ENCODE assay signal across 2 cellular contexts in the genomic region with DNA sequence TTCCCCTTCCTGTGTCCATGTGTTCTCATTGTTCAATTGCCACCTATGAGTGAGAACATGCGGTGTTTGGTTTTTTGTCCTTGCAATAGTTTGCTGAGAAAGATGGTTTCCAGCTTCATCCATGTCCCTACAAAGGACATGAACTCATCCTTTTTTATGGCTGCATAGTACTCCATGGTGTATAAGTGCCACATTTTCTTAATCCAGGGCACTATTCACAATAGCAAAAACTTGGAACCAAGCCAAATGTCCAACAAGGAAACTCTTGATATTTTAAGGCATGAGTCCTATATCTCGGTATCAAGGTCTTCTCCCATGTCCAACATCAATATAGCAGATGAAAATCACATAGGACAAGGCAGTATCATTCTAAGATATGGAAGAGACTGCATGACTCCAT.
A peak's percentile ranks its signal among the peaks of the same experiment; 100 is the strongest.
DNase-seq lines count a peak whose midpoint lies in the region; ATAC-seq, FAIRE-seq and TF ChIP-seq lines count a peak whose summit lies in the region.
"Not testable (repeated sequence)": the region's sequence is repeated elsewhere in the genome, so short reads cannot be mapped to it uniquely, and the experiment has no call there.

No MANE protein-coding gene starts in this region.

- intact Hi-C loops in K562 (cut with micrococcal nuclease), result not testable (repeated sequence)

- not testable (repeated sequence) for H4K20me1 ChIP-seq in K562 (replicated peaks; ENCODE audit: control insufficient read depth, insufficient read depth, low read length)

- not testable (repeated sequence) for TF ChIP-seq POLR2A in K562 (conservative IDR thresholded peaks at IDR 0.05)

- not testable (repeated sequence) for H3K4me1 ChIP-seq in HEK293 (ENCODE audit: control insufficient read depth, insufficient read depth, low read length); K562 (replicated peaks in 1 of 2; ENCODE audit: control insufficient read depth in 2 of 2, insufficient read depth in 2 of 2, low read length in 2 of 2)

- not testable (repeated sequence) for FAIRE-seq in K562 (lab: Jason Lieb, UNC)

- H3K36me3 ChIP-seq in HEK293 (ENCODE audit: control insufficient read depth in 2 of 2, insufficient read depth in 1 of 2, low read length in 2 of 2); K562 (ENCODE audit: control insufficient read depth, insufficient read depth, low read length): not testable (repeated sequence)

- not testable (repeated sequence) for H3K79me2 ChIP-seq in K562 (ENCODE audit: control insufficient read depth, insufficient read depth, low read length)

- TF ChIP-seq EP300 in K562 (IDR thresholded peaks at IDR 0.05; ENCODE audit: low read length), result not testable (repeated sequence)

- TF ChIP-seq CTCF in HEK293 (tag by site-specific recombination; IDR thresholded peaks at IDR 0.05); K562 (IDR thresholded peaks at IDR 0.05 in 2 of 3, conservative IDR thresholded peaks at IDR 0.05 in 1 of 3; ENCODE audit: insufficient read depth in 2 of 3, low read depth in 1 of 3, low read length in 3 of 3): not testable (repeated sequence)

- 9% methylated on average over 2 of the region's 2 CpGs for WGBS in K562 (ENCODE audit: insufficient coverage, low coverage, missing lambda C conversion rate)

- not testable (repeated sequence) for H3K9me1 ChIP-seq in K562 (ENCODE audit: control insufficient read depth, insufficient read depth, low read length)

- H3K27me3 ChIP-seq in K562 (ENCODE audit: control insufficient read depth in 2 of 2, insufficient read depth in 2 of 2, low read length in 2 of 2), result not testable (repeated sequence)

- not testable (repeated sequence) for BruUV-seq in K562 (replicated peaks; lab: Mats Ljungman, UMichigan)

- in situ Hi-C loops in K562 (cut with MboI), result not testable (repeated sequence)

- H2AFZ ChIP-seq in K562 (ENCODE audit: low read depth, low read length), result not testable (repeated sequence)

- POLR2A ChIA-PET in HEK293 (lab: Yijun Ruan, JAX); K562 (lab: Yijun Ruan, JAX): not testable (repeated sequence)

- not testable (repeated sequence) for H3K9me3 ChIP-seq in HEK293 (ENCODE audit: control insufficient read depth, insufficient read depth, low read depth, low read length); K562 (replicated peaks; ENCODE audit: control insufficient read depth, insufficient read depth, low read depth, low read length)

- not testable (repeated sequence) for H3K27ac ChIP-seq in HEK293 (ENCODE audit: extremely low read depth, low read depth, low read length); K562 (ENCODE audit: extremely low read depth, low read depth, low read length)

- not testable (repeated sequence) for ATAC-seq in K562

- TF ChIP-seq RAD21 in K562 (CRISPR knock-in tag; conservative IDR thresholded peaks at IDR 0.05 in 1 of 2, IDR thresholded peaks at IDR 0.05 in 1 of 2), result not testable (repeated sequence)

- not testable (repeated sequence) for H3K9ac ChIP-seq in K562 (ENCODE audit: insufficient read depth in 1 of 2, low read depth in 2 of 2, low read length in 2 of 2)

- not testable (repeated sequence) for DNase-seq in K562 (ENCODE audit: extremely low read depth in 1 of 4, low spot score in 3 of 4)

- not testable (repeated sequence) for H3K4me3 ChIP-seq in HEK293 (ENCODE audit: low read depth, low read length); K562

- H3K4me2 ChIP-seq in K562 (ENCODE audit: insufficient read depth, low read length), result not testable (repeated sequence)

- CTCF ChIA-PET in HEK293 (lab: Yijun Ruan, JAX); K562 (lab: Yijun Ruan, JAX; ENCODE audit: low intra/inter-chr PET ratio): not testable (repeated sequence)

TF ChIP-seq in HEK293, 187 proteins besides CTCF, POLR2A, EP300 and RAD21:
- peak; percentile 90 for TF ChIP-seq ZNF146 (tag by site-specific recombination; IDR thresholded peaks at IDR 0.05)

TF ChIP-seq in K562, 482 proteins besides CTCF, POLR2A, EP300 and RAD21:
- TF ChIP-seq RBM25 (IDR thresholded peaks at IDR 0.05; ENCODE audit: low read depth, low read length, severe bottlenecking), result peak; percentile 35
- peak; percentile 54 for TF ChIP-seq ZNF146 (CRISPR knock-in tag; IDR thresholded peaks at IDR 0.05; ENCODE audit: unreplicated experiment)
- peak; percentile 71 for TF ChIP-seq BCOR (IDR thresholded peaks at IDR 0.05)
- TF ChIP-seq KDM1A (IDR thresholded peaks at IDR 0.05), result 0 out of 4 replicates have a peak, but pooled peaks of 1 of the 2 experiments have one; percentile 20
- peak; percentile 81 for TF ChIP-seq NFIX (CRISPR knock-in tag; IDR thresholded peaks at IDR 0.05; ENCODE audit: low read depth)
- peak; percentile 94 for TF ChIP-seq NFIC (IDR thresholded peaks at IDR 0.05)
